Comparison of ENCODE assay signal across 9 cellular contexts in the genomic region with DNA sequence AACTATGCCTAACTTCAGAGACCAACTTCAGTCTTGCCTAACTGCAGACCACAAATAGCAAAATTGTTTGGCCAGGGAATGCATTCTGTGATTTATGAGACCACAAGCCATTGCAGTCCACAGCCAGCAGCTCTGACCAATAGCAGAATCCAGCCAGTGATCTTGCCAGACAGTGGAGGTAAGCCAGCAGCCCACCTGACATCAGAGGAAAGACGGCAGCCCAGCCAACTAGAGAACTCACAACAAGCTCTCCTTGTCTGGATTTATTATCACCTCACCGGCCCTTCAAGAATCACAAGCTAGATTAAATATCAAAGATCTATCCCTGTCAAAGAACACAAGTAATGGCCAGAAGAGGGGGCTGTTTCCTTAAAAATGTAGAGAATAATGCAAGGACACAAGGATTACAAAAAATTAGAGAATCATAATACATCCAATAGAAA.
DNase-seq lines count a peak whose midpoint lies in the region; ATAC-seq and TF ChIP-seq lines count a peak whose summit lies in the region.
"Had no signal": no experiment of that assay in that cellular context is flagged by ENCODE, and none has a peak within 500 bp of the region (broad histone marks: within the 10 kb centered on the region; RNA-seq: fewer than 3 reads in every experiment).

No MANE protein-coding gene starts in this region.

- no peaks in the 10 kb centered on the region for H3K36me3 Mint-ChIP-seq in activated CD4-positive, alpha-beta memory T cell treated with anti-CD3 and anti-CD28 coated beads for 36 hours

- no peak overlapping the region for H3K4me3 Mint-ChIP-seq in activated CD4-positive, alpha-beta memory T cell treated with anti-CD3 and anti-CD28 coated beads for 36 hours

- CTCF ChIA-PET in OCI-LY7 (lab: Charles Lee; ENCODE audit: unreplicated experiment): no interaction called here
- CTCF ChIA-PET in activated CD4-positive, alpha-beta memory T cell treated with anti-CD3 and anti-CD28 coated beads for 36 hours (lab: Charles Lee): no interaction called here

- ATAC-seq in HG03108 (IDR thresholded peaks at IDR 0.05; ENCODE audit: unreplicated experiment): no peak
- ATAC-seq in HG03457 (IDR thresholded peaks at IDR 0.05; ENCODE audit: unreplicated experiment): no peak

- H3K4me1 ChIP-seq in OCI-LY7 (ENCODE audit: insufficient read depth, low read length, poor library complexity, severe bottlenecking) (no peaks in the 10 kb centered on the region), uterus (no peaks in the 10 kb centered on the region)

- peaks cover 15% of the 10 kb centered on the region for H3K9me3 Mint-ChIP-seq in activated CD4-positive, alpha-beta memory T cell treated with anti-CD3 and anti-CD28 coated beads for 36 hours

- TF ChIP-seq CTCF in OCI-LY7 (conservative IDR thresholded peaks at IDR 0.05; ENCODE audit: low read length) (peak; percentile 72), fibroblast of the aortic adventitia (IDR thresholded peaks at IDR 0.05; ENCODE audit: insufficient read depth, low read length) (peak; percentile 20), uterus (IDR thresholded peaks at IDR 0.05) (peak in 1 of 4 experiments; percentile 12)

- H2AFZ ChIP-seq in OCI-LY7 (ENCODE audit: low read length): no peak overlapping the region

- no peaks in the 10 kb centered on the region for H3K9me2 ChIP-seq in OCI-LY7 (ENCODE audit: insufficient read depth, low read length)

- H3K27ac ChIP-seq in OCI-LY7 (ENCODE audit: low read depth, low read length, poor library complexity, severe bottlenecking) (no peak overlapping the region), uterus (no peak overlapping the region)
- H3K27ac ChIP-seq: epithelial cell of prostate had no signal

- H4K20me1 ChIP-seq in OCI-LY7 (ENCODE audit: insufficient read depth, low read length): no peaks in the 10 kb centered on the region

- no peaks in the 10 kb centered on the region for H3K27me3 Mint-ChIP-seq in activated CD4-positive, alpha-beta memory T cell treated with anti-CD3 and anti-CD28 coated beads for 36 hours

- no peak overlapping the region for H3K4me3 ChIP-seq in OCI-LY7 (ENCODE audit: low read depth, low read length, poor library complexity, severe bottlenecking)
- H3K4me3 ChIP-seq in fibroblast of the aortic adventitia (ENCODE audit: low read depth, low read length): no peak overlapping the region
- H3K4me3 ChIP-seq in uterus: no peak overlapping the region

- no peak overlapping the region for H3K27ac Mint-ChIP-seq in activated CD4-positive, alpha-beta memory T cell treated with anti-CD3 and anti-CD28 coated beads for 36 hours

- H3K36me3 ChIP-seq in OCI-LY7 (ENCODE audit: insufficient read depth, low read length) (no peaks in the 10 kb centered on the region), uterus (no peaks in the 10 kb centered on the region)

- H3K79me2 ChIP-seq in OCI-LY7 (ENCODE audit: insufficient read depth, low read depth, low read length): no peaks in the 10 kb centered on the region

- H3K9me3 ChIP-seq in OCI-LY7 (ENCODE audit: low read length) (no peaks in the 10 kb centered on the region), uterus (peaks cover 0 to 2% of the 10 kb centered on the region in 2 donors)

- peak; percentile 45 for DNase-seq in COLO829 (ENCODE audit: low spot score)
- peak; percentile 29 for DNase-seq in HS-27A (ENCODE audit: low read depth)
- peak; percentile 37 for DNase-seq in OCI-LY7 (ENCODE audit: low spot score)
- peak; percentile 36 for DNase-seq in fibroblast of the aortic adventitia (ENCODE audit: low read depth)
- no peak for DNase-seq in uterus
- no peak for DNase-seq in activated CD4-positive, alpha-beta memory T cell treated with anti-CD3 and anti-CD28 coated beads for 36 hours

- POLR2A ChIA-PET in OCI-LY7 (lab: Charles Lee): no interaction called here
- POLR2A ChIA-PET in activated CD4-positive, alpha-beta memory T cell treated with anti-CD3 and anti-CD28 coated beads for 36 hours (lab: Charles Lee): no interaction called here

- no TSS peak for BruUV-seq in OCI-LY7 (replicated peaks; lab: Mats Ljungman, UMichigan)

- TF ChIP-seq POLR2A in uterus (IDR thresholded peaks at IDR 0.05): no peak

- intact Hi-C loops in OCI-LY7 (cut with micrococcal nuclease; ENCODE audit: unreplicated experiment) (no loop called here), uterus (cut with DNase I; ENCODE audit: low total_unique reads) (no loop called here)
- intact Hi-C loops in activated CD4-positive, alpha-beta memory T cell treated with anti-CD3 and anti-CD28 coated beads for 36 hours (cut with micrococcal nuclease): no loop called here

- no peak overlapping the region for H3K4me2 ChIP-seq in OCI-LY7 (ENCODE audit: low read length)

- H3K4me1 Mint-ChIP-seq in activated CD4-positive, alpha-beta memory T cell treated with anti-CD3 and anti-CD28 coated beads for 36 hours (ENCODE audit: low read depth): no peaks in the 10 kb centered on the region

- no peaks in the 10 kb centered on the region for H3K27me3 ChIP-seq in uterus

Comparison
In these comparisons a context has a peak if more than half of its experiments do, and no peak if none do; other contexts are left out.
1. DNase-seq: peak in COLO829 (single experiment), HS-27A (single experiment), OCI-LY7 (single experiment) and fibroblast of the aortic adventitia (single experiment); none in uterus (0 of 2) and activated CD4-positive, alpha-beta memory T cell treated with anti-CD3 and anti-CD28 coated beads for 36 hours (single experiment).